ENCODE assay signal across 9 cellular contexts in the genomic region with DNA sequence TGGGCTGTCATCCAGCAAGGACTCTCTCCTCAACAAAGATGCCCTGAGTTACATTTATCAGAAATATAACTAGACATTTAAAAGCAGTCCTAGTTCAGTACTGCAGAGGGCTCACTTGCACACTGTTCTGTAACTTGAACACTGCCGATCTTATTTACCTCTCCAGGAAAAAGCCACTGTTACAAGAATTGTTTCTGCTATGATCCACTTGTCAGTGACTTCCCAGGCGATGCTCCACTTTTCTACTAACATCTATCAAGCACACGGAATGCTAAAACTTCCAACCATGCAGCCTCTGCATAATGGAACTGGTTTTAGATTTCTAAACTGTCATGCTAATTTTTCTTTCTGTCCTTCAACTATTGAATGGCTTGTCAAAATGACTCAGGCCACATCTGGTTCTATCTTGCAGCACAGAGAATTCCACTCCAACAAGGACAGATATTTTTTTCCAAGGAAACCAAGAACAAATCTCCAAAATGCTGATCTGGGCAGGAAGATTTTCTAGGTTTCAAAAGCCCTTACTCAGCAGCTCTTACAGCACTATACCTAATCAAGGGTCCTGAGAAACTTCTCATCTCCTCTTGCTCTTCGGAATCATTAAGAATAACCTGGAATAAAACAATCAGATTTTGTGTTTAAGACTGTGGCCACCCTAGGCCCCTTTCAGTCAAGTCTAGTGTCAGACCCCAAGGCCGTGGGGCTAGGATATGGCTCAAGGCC. TPM values are rescaled to one million over a fixed set of nuclear protein-coding genes. Genes with fewer than 3 reads are reported as not detected.
A peak's percentile ranks its signal among the peaks of the same experiment; 100 is the strongest.
DNase-seq lines count a peak whose midpoint lies in the region; ATAC-seq and TF ChIP-seq lines count a peak whose summit lies in the region.
"Had no signal": no experiment of that assay in that cellular context is flagged by ENCODE, and none has a peak within 500 bp of the region (broad histone marks: within the 10 kb centered on the region; RNA-seq: fewer than 3 reads in every experiment).

No MANE protein-coding gene starts in this region.

- H3K4me3 ChIP-seq in brain microvascular endothelial cell (ENCODE audit: low read depth, low read length) (no peak overlapping the region), smooth muscle cell (no peak overlapping the region)

- H3F3A ChIP-seq in smooth muscle cell (ENCODE audit: low read depth) = no peaks in the 10 kb centered on the region

- H2AFZ ChIP-seq in smooth muscle cell (ENCODE audit: low read depth) = no peak overlapping the region

- no peak overlapping the region for H3K4me3 Mint-ChIP-seq in mesothelial cell of epicardium

- in situ Hi-C loops in brain microvascular endothelial cell (cut with HindIII; ENCODE audit: low pct_ligation_motif_present, low sequenced_read_pairs) = no loop called here

- peak; percentile 15 for DNase-seq in DMS 273 treated with DMSO at 0.1 percent for 48 hours (lab: John Stamatoyannopoulos, UW)
- peak; percentile 39 for DNase-seq in NCI-H1694 (lab: John Stamatoyannopoulos, UW)
- peak; percentile 40 for DNase-seq in brain microvascular endothelial cell
- DNase-seq in mesothelial cell of epicardium (ENCODE audit: low spot score in 2 of 2, unreplicated experiment in 2 of 2) = no peak
- DNase-seq in smooth muscle cell (lab: John Stamatoyannopoulos, UW; ENCODE audit: unreplicated experiment) = no peak
- DNase-seq in HUDEP-2 (lab: John Stamatoyannopoulos, UW; ENCODE audit: unreplicated experiment in 76 of 76) = no peak
- DNase-seq in activated CD4-positive, CD25-positive, alpha-beta regulatory T cell treated with anti-CD3 and anti-CD28 coated beads, Interleukin-2, amount 50 U/mL, for 72 hours = no peak

- no peak for ATAC-seq in HG03432 (IDR thresholded peaks at IDR 0.05; ENCODE audit: unreplicated experiment)

- 74% methylated on average over 5 of the region's 5 CpGs for WGBS in smooth muscle cell (ENCODE audit: low lambda C conversion rate)

- TF ChIP-seq CTCF in brain microvascular endothelial cell (IDR thresholded peaks at IDR 0.05; ENCODE audit: low read depth, low read length, missing control alignments) (peak; percentile 59), mesothelial cell of epicardium (IDR thresholded peaks at IDR 0.05; ENCODE audit: unreplicated experiment) (peak; percentile 24), smooth muscle cell (IDR thresholded peaks at IDR 0.05; ENCODE audit: borderline replicate concordance, insufficient read depth, poor library complexity, severe bottlenecking) (no peak)

- H3K4me1 ChIP-seq in smooth muscle cell (ENCODE audit: low read depth) = no peaks in the 10 kb centered on the region

- no peak overlapping the region for H3K27ac ChIP-seq in brain microvascular endothelial cell
- no peak overlapping the region for H3K27ac ChIP-seq in smooth muscle cell (ENCODE audit: low read depth)

- no peaks in the 10 kb centered on the region for H3K9me3 ChIP-seq in smooth muscle cell (replicated peaks; ENCODE audit: low read depth)

- H3K4me2 ChIP-seq in smooth muscle cell = no peak overlapping the region

- peak overlapping the region; percentile 10 for H3K27ac Mint-ChIP-seq in mesothelial cell of epicardium

- no peaks in the 10 kb centered on the region for H3K36me3 ChIP-seq in brain microvascular endothelial cell (replicated peaks)
- no peaks in the 10 kb centered on the region for H3K36me3 ChIP-seq in smooth muscle cell (ENCODE audit: low read depth)

- no peaks in the 10 kb centered on the region for H3K79me2 ChIP-seq in smooth muscle cell (ENCODE audit: low read depth)

- H4K20me1 ChIP-seq in smooth muscle cell (ENCODE audit: low read depth) = no peaks in the 10 kb centered on the region

- H3K36me3 Mint-ChIP-seq in mesothelial cell of epicardium = no peaks in the 10 kb centered on the region

- H3K27me3 Mint-ChIP-seq in mesothelial cell of epicardium (ENCODE audit: low read depth) = no peaks in the 10 kb centered on the region

- peaks cover 6% of the 10 kb centered on the region for H3K4me1 Mint-ChIP-seq in mesothelial cell of epicardium

- no peak overlapping the region for H3K9ac ChIP-seq in smooth muscle cell (ENCODE audit: low read depth)

- H3K9me3 Mint-ChIP-seq in mesothelial cell of epicardium = no peaks in the 10 kb centered on the region

- no peaks in the 10 kb centered on the region for H3K27me3 ChIP-seq in brain microvascular endothelial cell (replicated peaks)
- H3K27me3 ChIP-seq in smooth muscle cell (ENCODE audit: low read depth) = no peaks in the 10 kb centered on the region

RNA-seq across cellular contexts. Expression of gene SEC16B, which starts 9.9 kb away (rescaled TPM):
- total RNA-seq in mesothelial cell of epicardium = 3.1 to 3.7 TPM (median 3.2 TPM) in 3 replicates
- 2.9 and 3.2 TPM in 2 replicates for total RNA-seq in smooth muscle cell
- polyA plus RNA-seq in smooth muscle cell = 4.3 and 5.9 TPM in 2 replicates
- total RNA-seq: activated CD8-positive, alpha-beta memory T cell treated with anti-CD3 and anti-CD28 coated beads for 36 hours had no signal

Comparison
In these comparisons a context has a peak if more than half of its experiments do, and no peak if none do; other contexts are left out.
1. DNase-seq: peak in DMS 273 treated with DMSO at 0.1 percent for 48 hours (single experiment), NCI-H1694 (single experiment) and brain microvascular endothelial cell (single experiment); none in mesothelial cell of epicardium (0 of 2), smooth muscle cell (single experiment), HUDEP-2 (0 of 76) and activated CD4-positive, CD25-positive, alpha-beta regulatory T cell treated with anti-CD3 and anti-CD28 coated beads, Interleukin-2, amount 50 U/mL, for 72 hours (single experiment).